1 cellular context compared by ENCODE assay signal in the genomic region with DNA sequence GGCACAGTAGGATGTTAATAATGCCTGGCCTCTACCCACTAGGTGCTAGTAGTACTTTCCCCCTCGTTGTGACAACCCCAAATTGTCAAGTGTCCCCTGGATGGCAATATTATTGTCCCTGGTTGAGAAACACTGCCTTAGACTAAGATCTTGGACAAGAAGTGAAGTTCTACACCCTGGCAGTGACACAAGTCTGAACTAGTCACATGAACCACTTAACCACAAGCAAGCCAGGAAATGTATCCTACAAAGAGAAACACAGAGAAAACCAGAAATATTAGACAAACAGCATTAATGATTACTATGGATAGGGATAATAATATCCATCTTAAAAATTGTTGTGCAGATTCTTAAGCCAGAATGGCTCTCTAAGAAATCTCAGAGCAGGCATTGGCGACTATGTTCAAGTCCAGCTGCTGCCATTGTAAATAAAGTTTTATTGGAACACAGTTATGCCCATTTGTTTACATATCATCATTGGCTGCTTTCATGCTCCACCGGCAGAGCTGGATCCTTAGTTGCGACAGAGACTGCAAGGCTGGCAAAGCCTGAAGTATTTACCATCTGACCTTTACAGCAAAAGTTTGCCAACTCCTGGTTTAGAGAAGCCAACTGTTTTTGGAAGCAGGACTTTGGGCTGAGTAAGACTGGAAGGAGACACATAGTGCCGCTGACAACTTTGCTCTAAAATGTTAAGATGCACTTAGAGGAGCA.
TF ChIP-seq lines count a peak whose summit lies in the region.

No MANE protein-coding gene starts in this region.

TF ChIP-seq in K562, 482 proteins besides CTCF, POLR2A, EP300 and RAD21:
- TF ChIP-seq, protein P1, sequence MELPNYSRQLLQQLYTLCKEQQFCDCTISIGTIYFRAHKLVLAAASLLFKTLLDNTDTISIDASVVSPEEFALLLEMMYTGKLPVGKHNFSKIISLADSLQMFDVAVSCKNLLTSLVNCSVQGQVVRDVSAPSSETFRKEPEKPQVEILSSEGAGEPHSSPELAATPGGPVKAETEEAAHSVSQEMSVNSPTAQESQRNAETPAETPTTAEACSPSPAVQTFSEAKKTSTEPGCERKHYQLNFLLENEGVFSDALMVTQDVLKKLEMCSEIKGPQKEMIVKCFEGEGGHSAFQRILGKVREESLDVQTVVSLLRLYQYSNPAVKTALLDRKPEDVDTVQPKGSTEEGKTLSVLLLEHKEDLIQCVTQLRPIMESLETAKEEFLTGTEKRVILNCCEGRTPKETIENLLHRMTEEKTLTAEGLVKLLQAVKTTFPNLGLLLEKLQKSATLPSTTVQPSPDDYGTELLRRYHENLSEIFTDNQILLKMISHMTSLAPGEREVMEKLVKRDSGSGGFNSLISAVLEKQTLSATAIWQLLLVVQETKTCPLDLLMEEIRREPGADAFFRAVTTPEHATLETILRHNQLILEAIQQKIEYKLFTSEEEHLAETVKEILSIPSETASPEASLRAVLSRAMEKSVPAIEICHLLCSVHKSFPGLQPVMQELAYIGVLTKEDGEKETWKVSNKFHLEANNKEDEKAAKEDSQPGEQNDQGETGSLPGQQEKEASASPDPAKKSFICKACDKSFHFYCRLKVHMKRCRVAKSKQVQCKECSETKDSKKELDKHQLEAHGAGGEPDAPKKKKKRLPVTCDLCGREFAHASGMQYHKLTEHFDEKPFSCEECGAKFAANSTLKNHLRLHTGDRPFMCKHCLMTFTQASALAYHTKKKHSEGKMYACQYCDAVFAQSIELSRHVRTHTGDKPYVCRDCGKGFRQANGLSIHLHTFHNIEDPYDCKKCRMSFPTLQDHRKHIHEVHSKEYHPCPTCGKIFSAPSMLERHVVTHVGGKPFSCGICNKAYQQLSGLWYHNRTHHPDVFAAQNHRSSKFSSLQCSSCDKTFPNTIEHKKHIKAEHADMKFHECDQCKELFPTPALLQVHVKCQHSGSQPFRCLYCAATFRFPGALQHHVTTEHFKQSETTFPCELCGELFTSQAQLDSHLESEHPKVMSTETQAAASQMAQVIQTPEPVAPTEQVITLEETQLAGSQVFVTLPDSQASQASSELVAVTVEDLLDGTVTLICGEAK (IDR thresholded peaks at IDR 0.05), result peak; percentile 75
- TF ChIP-seq, protein P1 (CRISPR knock-in tag; IDR thresholded peaks at IDR 0.05), result no peak
- no peak for TF ChIP-seq PYGO2 (tag; IDR thresholded peaks at IDR 0.05)
